Comparison of ENCODE assay signal across 7 cellular contexts in genomic region chr2:72916743-72917137, GRCh38. TPM values are rescaled to one million over a fixed set of nuclear protein-coding genes. Genes with fewer than 3 reads are reported as not detected.
DNase-seq lines count a peak whose midpoint lies in the region; ATAC-seq and TF ChIP-seq lines count a peak whose summit lies in the region.

No MANE protein-coding gene starts in this region.

- intact Hi-C loops in ovary (cut with DNase I), result no loop called here

- H3K9me3 ChIP-seq in ectodermal cell (ENCODE audit: control insufficient read depth, low read length) (no peaks in the 10 kb centered on the region), ovary (no peaks in the 10 kb centered on the region)

- ATAC-seq in GM18870 (IDR thresholded peaks at IDR 0.05; ENCODE audit: unreplicated experiment) (peak; percentile 1), HG03571 (IDR thresholded peaks at IDR 0.05; ENCODE audit: unreplicated experiment) (peak; percentile 1), HG03565 (IDR thresholded peaks at IDR 0.05; ENCODE audit: unreplicated experiment) (no peak)

- no peak for TF ChIP-seq EP300 in ovary (IDR thresholded peaks at IDR 0.05)

- H3K4me3 ChIP-seq in ectodermal cell (ENCODE audit: insufficient read depth, low read depth, low read length) (peak overlapping the region; percentile 34), ovary (peak overlapping the region; percentile 29)

- no peaks in the 10 kb centered on the region for H3K36me3 ChIP-seq in ectodermal cell (ENCODE audit: control insufficient read depth, insufficient read depth, low read length)
- no peaks in the 10 kb centered on the region for H3K36me3 ChIP-seq in ovary

- peaks cover 33% of the 10 kb centered on the region for H3K4me1 ChIP-seq in ectodermal cell (ENCODE audit: control insufficient read depth, insufficient read depth, low read length)
- peaks cover 9% of the 10 kb centered on the region for H3K4me1 ChIP-seq in ovary (ENCODE audit: insufficient read depth)

- TF ChIP-seq CTCF in ovary (IDR thresholded peaks at IDR 0.05), result no peak

- DNase-seq in ovary, result no peak
- no peak for DNase-seq in NCI-H524 (lab: John Stamatoyannopoulos, UW)
- DNase-seq in NCI-H446 treated with DMSO at 0.1 percent for 48 hours (lab: John Stamatoyannopoulos, UW), result no peak

- H3K27ac ChIP-seq in ectodermal cell (ENCODE audit: insufficient read depth, low read depth, low read length, poor library complexity, severe bottlenecking) (no peak overlapping the region), ovary (no peak overlapping the region)

- H3K27me3 ChIP-seq in ectodermal cell (ENCODE audit: control insufficient read depth, insufficient read depth, low read length, poor library complexity, severe bottlenecking), result peaks cover 100% of the 10 kb centered on the region
- H3K27me3 ChIP-seq in ovary, result no peaks in the 10 kb centered on the region

- 1% methylated on average over 29 of the region's 29 CpGs for WGBS in ectodermal cell, 2 experiments
- 3 to 4% (median 4%) methylated on average over 21 to 29 of the region's 29 CpGs for WGBS in ovary, 3 donors

- TF ChIP-seq POLR2A in ovary (IDR thresholded peaks at IDR 0.05), result no peak

RNA-seq across cellular contexts. Expression of gene EMX1, which starts 0.6 kb away (rescaled TPM):
- polyA plus RNA-seq in ectodermal cell (2013, experiment 1 of 4), result 3.4 TPM
- polyA plus RNA-seq in ectodermal cell (2013, experiment 2 of 4), result 3.5 TPM
- 3.0 TPM for polyA plus RNA-seq in ectodermal cell (2013, experiment 3 of 4)
- 5.8 TPM for polyA plus RNA-seq in ectodermal cell (2013, experiment 4 of 4)
- total RNA-seq in ovary, result 1 to 10 TPM in 1 of 7 donors, under 1 TPM in 2, not detected in 4; 0.20 to 1.1 (median 0.28) TPM
- under 1 TPM in 1 of 2 donors, not detected in 1; 0.28 TPM for polyA plus RNA-seq in ovary

RNA-seq across cellular contexts. Expression of gene SPR, which starts 29.5 kb away (rescaled TPM):
- polyA plus RNA-seq in ectodermal cell (2013, experiment 1 of 4), result 2.9 TPM
- polyA plus RNA-seq in ectodermal cell (2013, experiment 2 of 4), result 3.3 TPM
- polyA plus RNA-seq in ectodermal cell (2013, experiment 3 of 4), result 1.6 TPM
- polyA plus RNA-seq in ectodermal cell (2013, experiment 4 of 4), result 2.9 TPM
- total RNA-seq in ovary, result 10 to 100 TPM in 6 of 7 donors, 1 to 10 TPM in 1; 9.3 to 36.2 (median 18.5) TPM
- polyA plus RNA-seq in ovary, result 10 to 100 TPM; 11.9 to 26.1 TPM
